8 cellular contexts compared by ENCODE assay signal in genomic region chr21:28992526-28993292, GRCh38. TPM values are rescaled to one million over a fixed set of nuclear protein-coding genes. Genes with fewer than 3 reads are reported as not detected.
DNase-seq lines count a peak whose midpoint lies in the region; ATAC-seq lines count a peak whose summit lies in the region.

TSS of gene LTN1 (minus strand) at chr21:28992877. CDS start at chr21:28992805, 72 bp downstream.

- peaks cover 18% of the 10 kb centered on the region for H3K36me3 Mint-ChIP-seq in activated CD4-positive, alpha-beta T cell treated with anti-CD3 and anti-CD28 coated beads, Interleukin-2, amount 10 ng/mL, durations not matched to agents 7 days and 5 days (ENCODE audit: low read depth)
- peaks cover 30% of the 10 kb centered on the region for H3K36me3 Mint-ChIP-seq in dendritic cell treated with granulocyte-macrophage colony-stimulating factor and Interleukin-4, amounts not matched to agents 40 ng/mL and 50 ng/mL, for 4 days (ENCODE audit: low read depth)

- POLR2A ChIA-PET in activated CD4-positive, alpha-beta T cell treated with anti-CD3 and anti-CD28 coated beads, Interleukin-2, amount 10 ng/mL, durations not matched to agents 7 days and 5 days (lab: Charles Lee) = interaction anchor here (0.6 to 1.4 kb wide), 3 partner anchors 10 to 80 kb away, joined by 3 to 10 read pairs (median 3); no protein-coding TSS in a partner anchor

- ATAC-seq in GM19328 (IDR thresholded peaks at IDR 0.05; ENCODE audit: unreplicated experiment) (peak; percentile 89), HG03520 (IDR thresholded peaks at IDR 0.05; ENCODE audit: unreplicated experiment) (peak; percentile 97), left lobe of liver (peak; percentile 99)

- peak; percentile 99 for DNase-seq in NCI-H69 (lab: John Stamatoyannopoulos, UW)
- DNase-seq in activated CD4-positive, alpha-beta T cell treated with anti-CD3 and anti-CD28 coated beads, Interleukin-2, amount 10 ng/mL, durations not matched to agents 7 days and 5 days = peak; percentile 100
- peak; percentile 99 for DNase-seq in left lobe of liver (ENCODE audit: low spot score)
- peak; percentile 99 for DNase-seq in stimulated activated CD4-positive, alpha-beta T cell treated with anti-CD3 and anti-CD28 coated beads, Interleukin-2, amount 100 ng/mL, for 4 hours (ENCODE audit: low read depth)

- H3K4me1 Mint-ChIP-seq in activated CD4-positive, alpha-beta T cell treated with anti-CD3 and anti-CD28 coated beads, Interleukin-2, amount 10 ng/mL, durations not matched to agents 7 days and 5 days = peaks cover 36% of the 10 kb centered on the region
- peaks cover 27% of the 10 kb centered on the region for H3K4me1 Mint-ChIP-seq in dendritic cell treated with granulocyte-macrophage colony-stimulating factor and Interleukin-4, amounts not matched to agents 40 ng/mL and 50 ng/mL, for 4 days (ENCODE audit: low read depth)

- H3K9ac ChIP-seq in BLaER1 = peak within 1 kb of the TSS; percentile 90

- peaks cover 23% of the 10 kb centered on the region for H3K4me1 ChIP-seq in BLaER1

- peak within 1 kb of the TSS; percentile 99 for H3K27ac Mint-ChIP-seq in activated CD4-positive, alpha-beta T cell treated with anti-CD3 and anti-CD28 coated beads, Interleukin-2, amount 10 ng/mL, durations not matched to agents 7 days and 5 days
- H3K27ac Mint-ChIP-seq in dendritic cell treated with granulocyte-macrophage colony-stimulating factor and Interleukin-4, amounts not matched to agents 40 ng/mL and 50 ng/mL, for 4 days = peak within 1 kb of the TSS; percentile 99

- peak within 1 kb of the TSS; percentile 84 for H3K4me3 ChIP-seq in BLaER1

- intact Hi-C loops in dendritic cell treated with granulocyte-macrophage colony-stimulating factor and Interleukin-4, amounts not matched to agents 40 ng/mL and 50 ng/mL, for 4 days (cut with micrococcal nuclease) = loop anchor here (1.0 to 10.0 kb wide), 4 partner anchors 10 to 108 kb away; partner anchors contain the start of gene CCT8

- no peaks in the 10 kb centered on the region for H3K27me3 Mint-ChIP-seq in activated CD4-positive, alpha-beta T cell treated with anti-CD3 and anti-CD28 coated beads, Interleukin-2, amount 10 ng/mL, durations not matched to agents 7 days and 5 days
- H3K27me3 Mint-ChIP-seq in dendritic cell treated with granulocyte-macrophage colony-stimulating factor and Interleukin-4, amounts not matched to agents 40 ng/mL and 50 ng/mL, for 4 days = no peaks in the 10 kb centered on the region

- H4K20me1 ChIP-seq in BLaER1 = no peaks in the 10 kb centered on the region

- H3K27ac ChIP-seq in BLaER1 = peak within 1 kb of the TSS; percentile 82

- H3K9me3 Mint-ChIP-seq in activated CD4-positive, alpha-beta T cell treated with anti-CD3 and anti-CD28 coated beads, Interleukin-2, amount 10 ng/mL, durations not matched to agents 7 days and 5 days = no peaks in the 10 kb centered on the region
- no peaks in the 10 kb centered on the region for H3K9me3 Mint-ChIP-seq in dendritic cell treated with granulocyte-macrophage colony-stimulating factor and Interleukin-4, amounts not matched to agents 40 ng/mL and 50 ng/mL, for 4 days

- no peaks in the 10 kb centered on the region for H3K27me3 ChIP-seq in BLaER1

- CTCF ChIA-PET in activated CD4-positive, alpha-beta T cell treated with anti-CD3 and anti-CD28 coated beads, Interleukin-2, amount 10 ng/mL, durations not matched to agents 7 days and 5 days (lab: Charles Lee) = interaction anchor here (0.7 to 2.7 kb wide), 4 partner anchors 10 to 30 kb away, joined by 3 to 6 read pairs (median 4); no protein-coding TSS in a partner anchor

- no peaks in the 10 kb centered on the region for H3K9me3 ChIP-seq in BLaER1

- H3K4me3 Mint-ChIP-seq in activated CD4-positive, alpha-beta T cell treated with anti-CD3 and anti-CD28 coated beads, Interleukin-2, amount 10 ng/mL, durations not matched to agents 7 days and 5 days = peak within 1 kb of the TSS; percentile 98
- H3K4me3 Mint-ChIP-seq in dendritic cell treated with granulocyte-macrophage colony-stimulating factor and Interleukin-4, amounts not matched to agents 40 ng/mL and 50 ng/mL, for 4 days = peak within 1 kb of the TSS; percentile 86

- 0 out of 2 replicates have a peak, but pooled peaks cover 5% of the 10 kb centered on the region for H3K36me3 ChIP-seq in BLaER1

- peak within 1 kb of the TSS; percentile 92 for H3K4me2 ChIP-seq in BLaER1

RNA-seq across cellular contexts. Expression of gene LTN1, which starts in this region (rescaled TPM):
- total RNA-seq in activated CD4-positive, alpha-beta T cell treated with anti-CD3 and anti-CD28 coated beads, Interleukin-2, amount 10 ng/mL, durations not matched to agents 7 days and 5 days = 10 to 100 TPM; 25.7 to 27.4 TPM
- 9.9 TPM for total RNA-seq in left lobe of liver

Comparison
In these comparisons a context has a peak if more than half of its experiments do, and no peak if none do; other contexts are left out.
1. Peak in every context shown above with its lines: DNase-seq, ATAC-seq, H3K4me3 ChIP-seq and H3K27ac ChIP-seq.